Comparison of ENCODE assay signal across 1 cellular context in genomic region chr22:18974477-18975180, GRCh38.
TF ChIP-seq lines count a peak whose summit lies in the region.

No MANE protein-coding gene starts in this region.

TF ChIP-seq in HepG2, 621 proteins besides CTCF, POLR2A, EP300 and RAD21:
- TF ChIP-seq DR1 (CRISPR knock-in tag; IDR thresholded peaks at IDR 0.05) (0 out of 2 replicates have a peak, but pooled peaks have one; percentile 22), MAX (IDR thresholded peaks at IDR 0.05) (no peak)
